Comparison of ENCODE assay signal across 8 cellular contexts in the genomic region with DNA sequence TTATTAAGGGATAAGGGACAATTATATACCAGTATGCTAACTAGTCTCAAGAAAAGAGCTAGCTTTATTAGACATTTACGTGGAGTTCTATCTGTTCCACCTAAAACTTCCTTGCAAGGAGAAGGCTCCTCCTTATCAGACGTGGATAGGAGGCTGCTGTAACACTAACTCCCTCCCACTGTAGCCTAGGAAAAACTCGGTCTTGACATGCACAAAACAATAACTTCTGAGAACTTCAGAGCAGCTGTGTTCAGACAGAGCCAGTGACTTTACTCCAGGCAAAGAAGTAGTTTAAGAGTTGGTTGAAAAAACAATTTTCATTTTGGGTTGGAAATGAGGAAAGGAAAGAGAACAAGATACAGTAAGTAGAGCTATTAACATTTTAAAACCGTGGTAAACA. TPM values are rescaled to one million over a fixed set of nuclear protein-coding genes. Genes with fewer than 3 reads are reported as not detected.
DNase-seq lines count a peak whose midpoint lies in the region; ATAC-seq and TF ChIP-seq lines count a peak whose summit lies in the region.

No MANE protein-coding gene starts in this region.

- no peak overlapping the region for H2AFZ ChIP-seq in hepatocyte

- peaks cover 8% of the 10 kb centered on the region for H4K20me1 ChIP-seq in hepatocyte (ENCODE audit: insufficient read depth, poor library complexity, severe bottlenecking)

- H3K9me2 ChIP-seq in hepatocyte (replicated peaks; ENCODE audit: insufficient read depth), result no peaks in the 10 kb centered on the region

- no peaks in the 10 kb centered on the region for H3K36me3 ChIP-seq in hepatocyte (replicated peaks; ENCODE audit: insufficient read depth, low read depth)

- ATAC-seq in GM21515 (IDR thresholded peaks at IDR 0.05; ENCODE audit: unreplicated experiment) (no peak), HG03432 (IDR thresholded peaks at IDR 0.05; ENCODE audit: unreplicated experiment) (no peak)

- DNase-seq in DMS 273 (lab: John Stamatoyannopoulos, UW; ENCODE audit: unreplicated experiment), result peak; percentile 9
- DNase-seq in DMS 273 treated with DMSO at 0.1 percent for 48 hours (lab: John Stamatoyannopoulos, UW), result no peak
- DNase-seq in activated T-helper 1 cell treated with anti-CD3 and anti-CD28 coated beads, Interleukin-12 subunit alpha, Interleukin-12 subunit beta, Interleukin-2, Interleukin-4 antibody, amounts not matched to agents 30 ng/mL and 10 ng/mL and 1 ng/mL, durations not matched to agents 14 hours and 24 hours and 36 hours (ENCODE audit: low spot score), result no peak
- peak; percentile 46 for DNase-seq in hepatocyte (ENCODE audit: low spot score)
- peak; percentile 62 for DNase-seq in stromal cell of bone marrow (ENCODE audit: low read depth)
- no peak for DNase-seq in NK-92 (lab: John Stamatoyannopoulos, UW; ENCODE audit: unreplicated experiment)

- H3K27me3 ChIP-seq in hepatocyte, result no peaks in the 10 kb centered on the region

- no peaks in the 10 kb centered on the region for H3K9me3 Mint-ChIP-seq in activated T-helper 1 cell treated with anti-CD3 and anti-CD28 coated beads, Interleukin-12 subunit alpha, Interleukin-12 subunit beta, Interleukin-2, Interleukin-4 antibody, amounts not matched to agents 30 ng/mL and 10 ng/mL and 1 ng/mL, durations not matched to agents 14 hours and 24 hours and 36 hours

- no peak overlapping the region for H3K27ac Mint-ChIP-seq in activated T-helper 1 cell treated with anti-CD3 and anti-CD28 coated beads, Interleukin-12 subunit alpha, Interleukin-12 subunit beta, Interleukin-2, Interleukin-4 antibody, amounts not matched to agents 30 ng/mL and 10 ng/mL and 1 ng/mL, durations not matched to agents 14 hours and 24 hours and 36 hours

- H3K4me2 ChIP-seq in hepatocyte, result peak overlapping the region; percentile 85

- intact Hi-C loops in activated T-helper 1 cell treated with anti-CD3 and anti-CD28 coated beads, Interleukin-12 subunit alpha, Interleukin-12 subunit beta, Interleukin-2, Interleukin-4 antibody, amounts not matched to agents 30 ng/mL and 10 ng/mL and 1 ng/mL, durations not matched to agents 14 hours and 24 hours and 36 hours (cut with micrococcal nuclease), result no loop called here

- H3K4me3 Mint-ChIP-seq in activated T-helper 1 cell treated with anti-CD3 and anti-CD28 coated beads, Interleukin-12 subunit alpha, Interleukin-12 subunit beta, Interleukin-2, Interleukin-4 antibody, amounts not matched to agents 30 ng/mL and 10 ng/mL and 1 ng/mL, durations not matched to agents 14 hours and 24 hours and 36 hours, result peak overlapping the region; percentile 99

- WGBS in hepatocyte (ENCODE audit: low lambda C conversion rate, missing lambda C conversion rate), result 36% methylated on average over 4 of the region's 4 CpGs

- peaks cover 39% of the 10 kb centered on the region for H3K4me1 Mint-ChIP-seq in activated T-helper 1 cell treated with anti-CD3 and anti-CD28 coated beads, Interleukin-12 subunit alpha, Interleukin-12 subunit beta, Interleukin-2, Interleukin-4 antibody, amounts not matched to agents 30 ng/mL and 10 ng/mL and 1 ng/mL, durations not matched to agents 14 hours and 24 hours and 36 hours (ENCODE audit: low read depth)

- H3K27ac ChIP-seq in hepatocyte, result peak overlapping the region; percentile 65

- peaks cover 66% of the 10 kb centered on the region for H3K79me2 ChIP-seq in hepatocyte

- H3K4me1 ChIP-seq in hepatocyte (ENCODE audit: insufficient read depth), result peaks cover 21% of the 10 kb centered on the region

- no peak for TF ChIP-seq CTCF in hepatocyte (IDR thresholded peaks at IDR 0.05; ENCODE audit: poor library complexity)

- H3K9me3 ChIP-seq in hepatocyte (ENCODE audit: low read depth), result no peaks in the 10 kb centered on the region

- H3K36me3 Mint-ChIP-seq in activated T-helper 1 cell treated with anti-CD3 and anti-CD28 coated beads, Interleukin-12 subunit alpha, Interleukin-12 subunit beta, Interleukin-2, Interleukin-4 antibody, amounts not matched to agents 30 ng/mL and 10 ng/mL and 1 ng/mL, durations not matched to agents 14 hours and 24 hours and 36 hours (ENCODE audit: low read depth), result peaks cover 11% of the 10 kb centered on the region

- no peaks in the 10 kb centered on the region for H3K27me3 Mint-ChIP-seq in activated T-helper 1 cell treated with anti-CD3 and anti-CD28 coated beads, Interleukin-12 subunit alpha, Interleukin-12 subunit beta, Interleukin-2, Interleukin-4 antibody, amounts not matched to agents 30 ng/mL and 10 ng/mL and 1 ng/mL, durations not matched to agents 14 hours and 24 hours and 36 hours (ENCODE audit: insufficient read depth)

- H3K4me3 ChIP-seq in hepatocyte, result peak overlapping the region; percentile 43

RNA-seq across cellular contexts. Expression of a gene that starts 2.7 kb away (rescaled TPM):
- 21.5 and 25.9 TPM in 2 replicates for total RNA-seq in activated T-helper 1 cell treated with anti-CD3 and anti-CD28 coated beads, Interleukin-12 subunit alpha, Interleukin-12 subunit beta, Interleukin-2, Interleukin-4 antibody, amounts not matched to agents 30 ng/mL and 10 ng/mL and 1 ng/mL, durations not matched to agents 14 hours and 24 hours and 36 hours
- 12.6 and 17.8 TPM in 2 replicates for total RNA-seq in hepatocyte
- polyA plus RNA-seq in hepatocyte, result 19.2 and 20.5 TPM in 2 replicates

RNA-seq across cellular contexts. Expression of a gene that starts 52.4 kb away (rescaled TPM):
- 363 and 383 TPM in 2 replicates for total RNA-seq in activated T-helper 1 cell treated with anti-CD3 and anti-CD28 coated beads, Interleukin-12 subunit alpha, Interleukin-12 subunit beta, Interleukin-2, Interleukin-4 antibody, amounts not matched to agents 30 ng/mL and 10 ng/mL and 1 ng/mL, durations not matched to agents 14 hours and 24 hours and 36 hours
- 252 and 329 TPM in 2 replicates for total RNA-seq in hepatocyte
- polyA plus RNA-seq in hepatocyte, result 301 and 306 TPM in 2 replicates

Comparison
In these comparisons a context has a peak if more than half of its experiments do, and no peak if none do; other contexts are left out.
1. DNase-seq: peak in DMS 273 (single experiment), hepatocyte (single experiment) and stromal cell of bone marrow (single experiment); none in DMS 273 treated with DMSO at 0.1 percent for 48 hours (single experiment), activated T-helper 1 cell treated with anti-CD3 and anti-CD28 coated beads, Interleukin-12 subunit alpha, Interleukin-12 subunit beta, Interleukin-2, Interleukin-4 antibody, amounts not matched to agents 30 ng/mL and 10 ng/mL and 1 ng/mL, durations not matched to agents 14 hours and 24 hours and 36 hours (single experiment) and NK-92 (single experiment).